ENCODE assay signal across 22 cellular contexts in the genomic region with DNA sequence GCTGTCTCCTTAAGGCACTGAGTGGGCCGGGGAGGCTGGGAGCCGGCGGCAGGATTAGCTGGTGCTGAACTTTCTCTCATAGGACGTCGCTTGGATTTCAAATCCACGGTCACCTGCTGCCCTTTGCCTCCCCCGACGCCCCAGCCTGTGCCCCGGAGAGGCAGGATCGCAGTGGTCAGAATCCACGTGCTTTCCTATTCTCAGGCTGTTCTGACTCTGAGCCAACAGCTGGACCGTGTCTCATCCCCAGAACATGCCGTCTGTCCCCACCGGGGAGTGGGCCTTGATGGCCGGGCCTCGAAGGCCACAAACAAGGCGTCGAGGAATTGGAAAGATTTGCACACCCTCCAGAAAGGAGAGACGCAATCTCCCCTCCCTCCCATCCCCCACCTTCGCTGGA. TPM values are rescaled to one million over a fixed set of nuclear protein-coding genes. Genes with fewer than 3 reads are reported as not detected.
DNase-seq lines count a peak whose midpoint lies in the region; ATAC-seq and TF ChIP-seq lines count a peak whose summit lies in the region.
"Had no signal": no experiment of that assay in that cellular context is flagged by ENCODE, and none has a peak within 500 bp of the region (broad histone marks: within the 10 kb centered on the region; RNA-seq: fewer than 3 reads in every experiment).

No MANE protein-coding gene starts in this region.

- intact Hi-C loops in prostate gland (cut with DNase I) (no loop called here), transverse colon (cut with DNase I; ENCODE audit: low total_unique reads) (no loop called here)

- H3K36me3 ChIP-seq in WERI-Rb-1 (peaks cover 10% of the 10 kb centered on the region), prostate gland (peaks cover 0 to 2% of the 10 kb centered on the region in 2 donors), transverse colon (no peaks in the 10 kb centered on the region)
- H3K36me3 ChIP-seq: MG63 had no signal

- in situ Hi-C loops in transverse colon (cut with MboI; ENCODE audit: low pct_ligation_motif_present in 1 of 4, low pct_unique_long_range_greater_than_20kb in 1 of 4, low sequenced_read_pairs in 3 of 4), result no loop called here

- TF ChIP-seq EP300 in transverse colon (IDR thresholded peaks at IDR 0.05; ENCODE audit: low read depth), result no peak

- ATAC-seq in GM21619 (IDR thresholded peaks at IDR 0.05; ENCODE audit: unreplicated experiment) (no peak), GM19395 (IDR thresholded peaks at IDR 0.05; ENCODE audit: unreplicated experiment) (no peak)
- ATAC-seq: natural killer cell treated with Interleukin-12 subunit alpha and Interleukin-12 subunit beta and Interleukin-15 and Interleukin-18, amount 100 ng/mL, for 72 hours; stimulated activated naive CD8-positive, alpha-beta T cell treated with anti-CD3 and anti-CD28 coated beads, Interleukin-15, Interleukin-2, amounts not matched to agents 100 U/mL and 50 U/mL, for 24 hours had no signal

- H3K9me3 ChIP-seq in WERI-Rb-1 (ENCODE audit: severe bottlenecking), result no peaks in the 10 kb centered on the region
- no peaks in the 10 kb centered on the region for H3K9me3 ChIP-seq in prostate gland
- H3K9me3 ChIP-seq in transverse colon, result no peaks in the 10 kb centered on the region
- H3K9me3 ChIP-seq: MG63 had no signal

- H3K4me1 ChIP-seq in prostate gland (replicated peaks) (peaks cover 9% of the 10 kb centered on the region), transverse colon (peaks cover 33 to 56% (median 45%) of the 10 kb centered on the region in 4 donors)

- H3K27me3 ChIP-seq in WERI-Rb-1 (ENCODE audit: insufficient read depth, low read depth, severe bottlenecking) (no peaks in the 10 kb centered on the region), prostate gland (replicated peaks; ENCODE audit: insufficient read depth) (no peaks in the 10 kb centered on the region), transverse colon (no peaks in the 10 kb centered on the region)
- H3K27me3 ChIP-seq: MG63 had no signal

- 53% methylated on average over 20 of the region's 20 CpGs for WGBS in prostate gland
- WGBS in transverse colon (ENCODE audit: low coverage in 1 of 2), 2 donors, result 61 to 65% methylated on average over 8 to 20 of the region's 20 CpGs

- H3K4me3 ChIP-seq in WERI-Rb-1 (ENCODE audit: low read depth, low read length), result no peak overlapping the region
- no peak overlapping the region for H3K4me3 ChIP-seq in prostate gland
- H3K4me3 ChIP-seq in transverse colon, result no peak overlapping the region
- H3K4me3 ChIP-seq: MG63 had no signal

- DNase-seq in WERI-Rb-1 (peak; percentile 72), left kidney (ENCODE audit: low read depth, low spot score) (peak; percentile 76), prostate gland (ENCODE audit: low spot score) (no peak), transverse colon (no peak), NCI-H510A treated with DMSO at 0.1 percent for 48 hours (lab: John Stamatoyannopoulos, UW) (no peak)
- DNase-seq: activated CD4-positive, alpha-beta T cell treated with anti-CD3 and anti-CD28 coated beads for 4 hours; activated gamma-delta T cell treated with Interleukin-2 at 50 U/mL for 16 hours; activated T-cell treated with anti-CD3 and anti-CD28 coated beads, Interleukin-2, amount 50 U/mL, for 1 hour; C1 segment of cervical spinal cord; COR-L47; DMS79 treated with DMSO at 0.1 percent for 48 hours; KG1; MG63; midbrain; NCI-H1417; NCI-H2081 treated with DMSO at 0.1 percent for 48 hours; NCI-H345; stimulated activated naive CD8-positive, alpha-beta T cell treated with anti-CD3 and anti-CD28 coated beads, Interleukin-15, Interleukin-2, amounts not matched to agents 100 U/mL and 50 U/mL, for 24 hours had no signal

- TF ChIP-seq CTCF in WERI-Rb-1 (IDR thresholded peaks at IDR 0.05; ENCODE audit: low read depth, low read length), result no peak
- TF ChIP-seq CTCF in prostate gland (IDR thresholded peaks at IDR 0.05), result no peak
- no peak for TF ChIP-seq CTCF in transverse colon (IDR thresholded peaks at IDR 0.05)

- no peak for TF ChIP-seq POLR2A in prostate gland (IDR thresholded peaks at IDR 0.05)
- TF ChIP-seq POLR2A in transverse colon (IDR thresholded peaks at IDR 0.05), result no peak

- H3K27ac ChIP-seq in WERI-Rb-1 (no peak overlapping the region), prostate gland (peak overlapping the region; percentile 20 to 22), transverse colon (peak overlapping the region; percentile 67 to 92 (median 88))
- H3K27ac ChIP-seq: parathyroid adenoma had no signal

RNA-seq across cellular contexts. Expression of a gene that starts 18.5 kb away (rescaled TPM):
- total RNA-seq in prostate gland, result 10 to 100 TPM; 13.1 to 57.7 TPM
- 100 to 1,000 TPM in 3 of 4 donors, 10 to 100 TPM in 1; 99.5 to 302 (median 151) TPM for total RNA-seq in transverse colon

RNA-seq across cellular contexts. Expression of a gene that starts 38.4 kb away (rescaled TPM):
- total RNA-seq in prostate gland (10 to 100 TPM; 10.3 to 15.4 TPM), transverse colon (1 to 10 TPM in 3 of 4 donors, under 1 TPM in 1; 0.75 to 6.8 (median 6.3) TPM)

Comparison
In these comparisons a context has a peak if more than half of its experiments do, and no peak if none do; other contexts are left out.
1. DNase-seq: peak in WERI-Rb-1 (single experiment) and left kidney (single experiment); none in prostate gland (single experiment), transverse colon (single experiment) and NCI-H510A treated with DMSO at 0.1 percent for 48 hours (single experiment).